10 cellular contexts compared by ENCODE assay signal in the genomic region with DNA sequence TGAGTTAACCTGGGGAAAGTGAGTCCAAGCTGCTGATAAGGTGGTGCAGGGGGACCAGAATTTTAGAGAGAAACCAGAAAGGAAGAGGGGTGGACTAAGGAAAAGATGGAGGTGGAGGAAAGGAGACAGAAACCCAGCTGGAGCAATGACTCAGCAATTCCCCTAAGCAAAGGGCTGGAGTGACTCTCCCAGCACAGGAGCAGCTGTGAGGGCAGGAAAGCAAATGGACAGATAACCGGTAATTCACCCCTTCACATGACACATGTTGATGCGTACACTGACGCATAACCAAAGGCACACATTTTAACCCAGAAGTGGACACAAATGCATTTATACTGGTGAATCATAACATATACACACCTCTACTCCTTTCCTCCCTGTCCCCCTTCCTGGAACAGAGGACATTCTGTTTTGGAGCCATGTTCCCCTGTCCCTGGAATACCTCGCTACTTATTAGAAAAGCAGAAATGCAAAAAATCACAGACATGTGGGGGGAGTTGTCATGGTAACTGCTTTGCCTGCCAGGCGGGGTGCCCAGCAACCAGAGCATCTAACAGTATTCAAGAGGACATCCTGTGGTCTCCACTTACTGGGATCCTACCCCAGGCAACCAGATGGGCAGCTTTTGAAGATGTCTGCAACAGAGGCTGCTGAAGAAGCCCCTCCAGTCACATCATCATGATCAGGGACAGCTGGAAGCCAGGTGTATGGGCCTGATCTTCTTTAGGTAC. TPM values are rescaled to one million over a fixed set of nuclear protein-coding genes. Genes with fewer than 3 reads are reported as not detected.
A peak's percentile ranks its signal among the peaks of the same experiment; 100 is the strongest.
DNase-seq lines count a peak whose midpoint lies in the region; ATAC-seq, FAIRE-seq and TF ChIP-seq lines count a peak whose summit lies in the region.
"Had no signal": no experiment of that assay in that cellular context is flagged by ENCODE, and none has a peak within 500 bp of the region (broad histone marks: within the 10 kb centered on the region; RNA-seq: fewer than 3 reads in every experiment).

No MANE protein-coding gene starts in this region.

- no peaks in the 10 kb centered on the region for H3K79me2 ChIP-seq in Karpas-422 (ENCODE audit: low read length)

- H4K20me1 ChIP-seq in Karpas-422 (ENCODE audit: insufficient read depth, low read depth, low read length): no peaks in the 10 kb centered on the region

- H2BK120ac ChIP-seq in mesenchymal stem cell (ENCODE audit: low read depth, low read length): no peak overlapping the region

- FAIRE-seq in D721Med (lab: Jason Lieb, UNC): peak; percentile 61
- FAIRE-seq in GM19239 (lab: Jason Lieb, UNC): no peak
- FAIRE-seq: GM12878 had no signal

- H3K9ac ChIP-seq in Karpas-422 (ENCODE audit: low read length): no peak overlapping the region
- H3K9ac ChIP-seq in mesenchymal stem cell (ENCODE audit: low read length): no peak overlapping the region

- no peaks in the 10 kb centered on the region for H3K9me3 ChIP-seq in Karpas-422 (ENCODE audit: low read length)
- no peaks in the 10 kb centered on the region for H3K9me3 ChIP-seq in WERI-Rb-1 (ENCODE audit: severe bottlenecking)
- peaks cover 2% of the 10 kb centered on the region for H3K9me3 ChIP-seq in mesenchymal stem cell (ENCODE audit: control insufficient read depth, low read length)

- H3K4me2 ChIP-seq in Karpas-422 (ENCODE audit: low read depth, low read length, poor library complexity, severe bottlenecking): peak overlapping the region; percentile 36
- H3K4me2 ChIP-seq in mesenchymal stem cell (ENCODE audit: low read length, poor library complexity, severe bottlenecking): no peak overlapping the region

- no peak overlapping the region for H2AK5ac ChIP-seq in mesenchymal stem cell (ENCODE audit: low read length, severe bottlenecking)

- H4K8ac ChIP-seq in mesenchymal stem cell (ENCODE audit: low read length): no peak overlapping the region

- no peak for TF ChIP-seq CTCF in D721Med (IDR thresholded peaks at IDR 0.05; ENCODE audit: insufficient read depth, missing control alignments)
- no peak for TF ChIP-seq CTCF in WERI-Rb-1 (IDR thresholded peaks at IDR 0.05; ENCODE audit: low read depth, low read length)

- H2BK12ac ChIP-seq in mesenchymal stem cell (ENCODE audit: low read length in 2 of 2): no peak overlapping the region

- no peak overlapping the region for H4K91ac ChIP-seq in mesenchymal stem cell (ENCODE audit: low read length)

- H3K36me3 ChIP-seq in Karpas-422 (ENCODE audit: insufficient read depth, low read length) (no peaks in the 10 kb centered on the region), WERI-Rb-1 (no peaks in the 10 kb centered on the region; the same call in 1 of the 2 replicates), mesenchymal stem cell (ENCODE audit: control insufficient read depth in 1 of 2, insufficient read depth in 2 of 2, low read depth in 1 of 2, low read length in 2 of 2) (no peaks in the 10 kb centered on the region)

- no peak overlapping the region for H3K4ac ChIP-seq in mesenchymal stem cell (ENCODE audit: low read depth in 1 of 2, low read length in 2 of 2)

- no peaks in the 10 kb centered on the region for H3K79me1 ChIP-seq in mesenchymal stem cell (replicated peaks; ENCODE audit: low read length, poor library complexity, severe bottlenecking)

- no peaks in the 10 kb centered on the region for H3K27me3 ChIP-seq in Karpas-422 (ENCODE audit: low read length)
- H3K27me3 ChIP-seq in WERI-Rb-1 (ENCODE audit: insufficient read depth, low read depth, severe bottlenecking): no peaks in the 10 kb centered on the region
- peaks cover 57 to 66% of the 10 kb centered on the region in 2 experiments for H3K27me3 ChIP-seq in mesenchymal stem cell (ENCODE audit: control insufficient read depth in 1 of 2, insufficient read depth in 1 of 2, low read length in 2 of 2)

- no peak overlapping the region for H3K23ac ChIP-seq in mesenchymal stem cell (ENCODE audit: low read length in 2 of 2)

- no peak overlapping the region for H3K14ac ChIP-seq in mesenchymal stem cell (ENCODE audit: low read length in 2 of 2)

- 55% methylated on average over 5 of the region's 5 CpGs for WGBS in mesenchymal stem cell

- intact Hi-C loops in left colon (cut with DNase I, micrococcal nuclease): no loop called here

- H3K4me3 ChIP-seq in Karpas-422 (ENCODE audit: low read length) (no peak overlapping the region), WERI-Rb-1 (ENCODE audit: low read depth, low read length) (peak overlapping the region; percentile 75), mesenchymal stem cell (ENCODE audit: insufficient read depth in 1 of 2, low read depth in 1 of 2, low read length in 2 of 2) (no peak overlapping the region)
- H3K4me3 ChIP-seq: GM12878 had no signal

- H3K9me2 ChIP-seq in Karpas-422 (replicated peaks; ENCODE audit: insufficient read depth, low read length): no peaks in the 10 kb centered on the region

- H2AFZ ChIP-seq in Karpas-422 (ENCODE audit: low read length) (no peak overlapping the region), mesenchymal stem cell (ENCODE audit: low read depth, low read length) (no peak overlapping the region)

- ATAC-seq in GM18517 (IDR thresholded peaks at IDR 0.05; ENCODE audit: unreplicated experiment) (no peak), left colon (no peak)
- ATAC-seq: GM12878 had no signal

- no peak overlapping the region for H3K18ac ChIP-seq in mesenchymal stem cell (ENCODE audit: low read depth in 1 of 2, low read length in 2 of 2)

- DNase-seq in D721Med (ENCODE audit: insufficient read length, low spot score) (no peak), Karpas-422 (peak; percentile 81), WERI-Rb-1 (peak; percentile 71), mesenchymal stem cell (peak; percentile 53), GM19239 (ENCODE audit: insufficient read length, low spot score) (no peak), cortex of kidney (lab: John Stamatoyannopoulos, UW) (no peak), left colon (no peak)
- DNase-seq: midbrain had no signal

- H2BK15ac ChIP-seq in mesenchymal stem cell (ENCODE audit: low read depth, poor library complexity, severe bottlenecking): no peak overlapping the region

- H3K4me1 ChIP-seq in Karpas-422 (ENCODE audit: low read length) (peaks cover 17% of the 10 kb centered on the region), mesenchymal stem cell (ENCODE audit: control insufficient read depth, insufficient read depth, low read depth, low read length) (peaks cover 13% of the 10 kb centered on the region)

- no peak overlapping the region for H2BK5ac ChIP-seq in mesenchymal stem cell (ENCODE audit: low read depth, low read length, poor library complexity, severe bottlenecking)

- no peak overlapping the region for H3K27ac ChIP-seq in Karpas-422 (ENCODE audit: low read length)
- H3K27ac ChIP-seq in WERI-Rb-1: peak overlapping the region; percentile 97
- no peak overlapping the region for H3K27ac ChIP-seq in mesenchymal stem cell (ENCODE audit: low read length, poor library complexity, severe bottlenecking)

RNA-seq across cellular contexts. Expression of gene CDK5R2, which starts 4.7 kb away (rescaled TPM):
- 0.61 TPM in 1 of 2 replicates, not detected in the other for total RNA-seq in Karpas-422 (2014; rRNA removed; shearing (Covaris generic); ENCODE audit: low replicate concordance)
- 0.03 TPM for polyA plus RNA-seq in mesenchymal stem cell (2013, experiment 1 of 2)
- not detected for polyA plus RNA-seq in mesenchymal stem cell (2013, experiment 2 of 2)
- under 1 TPM; 0.22 to 0.37 TPM for total RNA-seq in left colon
- total RNA-seq: GM12878 had no signal
- polyA plus RNA-seq: GM12878 had no signal

RNA-seq across cellular contexts. Expression of gene FEV, which starts 20.8 kb away (rescaled TPM):
- total RNA-seq in Karpas-422 (2014; rRNA removed; shearing (Covaris generic); ENCODE audit: low replicate concordance): not detected in 2 replicates
- polyA plus RNA-seq in mesenchymal stem cell (2013, experiment 1 of 2): not detected
- polyA plus RNA-seq in mesenchymal stem cell (2013, experiment 2 of 2): not detected
- total RNA-seq in left colon: 1 to 10 TPM; 3.9 to 4.8 TPM
- total RNA-seq: GM12878 had no signal
- polyA plus RNA-seq: GM12878 had no signal

RNA-seq across cellular contexts. Expression of gene CRYBA2, which starts 29.0 kb away (rescaled TPM):
- not detected in 2 replicates for total RNA-seq in Karpas-422 (2014; rRNA removed; shearing (Covaris generic); ENCODE audit: low replicate concordance)
- polyA plus RNA-seq in mesenchymal stem cell (2013, experiment 1 of 2): not detected
- polyA plus RNA-seq in mesenchymal stem cell (2013, experiment 2 of 2): not detected
- 1 to 10 TPM; 4.1 to 6.9 TPM for total RNA-seq in left colon
- total RNA-seq: GM12878 had no signal
- polyA plus RNA-seq: GM12878 had no signal

Comparison
In these comparisons a context has a peak if more than half of its experiments do, and no peak if none do; other contexts are left out.
1. DNase-seq: peak in Karpas-422 (single experiment), WERI-Rb-1 (single experiment) and mesenchymal stem cell (single experiment); none in D721Med (single experiment), GM19239 (single experiment), cortex of kidney (single experiment) and left colon (0 of 2).